Comparison of ENCODE assay signal across 21 cellular contexts in genomic region chr9:2109066-2109650, GRCh38.
DNase-seq lines count a peak whose midpoint lies in the region; ATAC-seq, FAIRE-seq and TF ChIP-seq lines count a peak whose summit lies in the region.
"Had no signal": no experiment of that assay in that cellular context is flagged by ENCODE, and none has a peak within 500 bp of the region (broad histone marks: within the 10 kb centered on the region; RNA-seq: fewer than 3 reads in every experiment).

No MANE protein-coding gene starts in this region.

- H3K4me3 Mint-ChIP-seq in MCF 10A (ENCODE audit: unreplicated experiment): no peak overlapping the region
- no peak overlapping the region for H3K4me3 Mint-ChIP-seq in activated T-cell treated with anti-CD3 and anti-CD28 coated beads, Interleukin-2, amount 50 U/mL, for 72 hours
- H3K4me3 Mint-ChIP-seq: GM23338; stimulated activated naive B cell treated with anti-CD40 and anti-IgM and Interleukin-4, amounts not matched to agents 10 μg/mL and 1 μg/mL and 100 μg/mL, for 72 hours; type B pancreatic cell had no signal

- H3K9me3 Mint-ChIP-seq in MCF 10A (ENCODE audit: unreplicated experiment): no peaks in the 10 kb centered on the region
- no peaks in the 10 kb centered on the region for H3K9me3 Mint-ChIP-seq in activated T-cell treated with anti-CD3 and anti-CD28 coated beads, Interleukin-2, amount 50 U/mL, for 72 hours
- H3K9me3 Mint-ChIP-seq: GM23338; stimulated activated naive B cell treated with anti-CD40 and anti-IgM and Interleukin-4, amounts not matched to agents 10 μg/mL and 1 μg/mL and 100 μg/mL, for 72 hours; type B pancreatic cell had no signal

- H3K27me3 ChIP-seq in breast epithelium (no peaks in the 10 kb centered on the region), brain microvascular endothelial cell (replicated peaks) (no peaks in the 10 kb centered on the region), mesenchymal stem cell (ENCODE audit: control insufficient read depth in 1 of 2, insufficient read depth in 1 of 2, low read length in 2 of 2) (no peaks in the 10 kb centered on the region), pancreas (no peaks in the 10 kb centered on the region)

- H3K9ac ChIP-seq in mesenchymal stem cell (ENCODE audit: low read length): peak overlapping the region; percentile 23

- H3K27ac ChIP-seq in breast epithelium (no peak overlapping the region), brain microvascular endothelial cell (no peak overlapping the region), mesenchymal stem cell (ENCODE audit: low read length, poor library complexity, severe bottlenecking) (no peak overlapping the region), pancreas (no peak overlapping the region)
- H3K27ac ChIP-seq: RWPE1 had no signal

- H3K18ac ChIP-seq in mesenchymal stem cell (ENCODE audit: low read depth in 1 of 2, low read length in 2 of 2): no peak overlapping the region

- in situ Hi-C loops in brain microvascular endothelial cell (cut with HindIII; ENCODE audit: low pct_ligation_motif_present, low sequenced_read_pairs): no loop called here

- no peaks in the 10 kb centered on the region for H3K4me1 Mint-ChIP-seq in MCF 10A (ENCODE audit: insufficient read depth, unreplicated experiment)
- peaks cover 15% of the 10 kb centered on the region for H3K4me1 Mint-ChIP-seq in activated T-cell treated with anti-CD3 and anti-CD28 coated beads, Interleukin-2, amount 50 U/mL, for 72 hours (ENCODE audit: low read depth)
- H3K4me1 Mint-ChIP-seq: stimulated activated naive B cell treated with anti-CD40 and anti-IgM and Interleukin-4, amounts not matched to agents 10 μg/mL and 1 μg/mL and 100 μg/mL, for 72 hours had no signal

- BruUV-seq in MCF 10A (replicated peaks; lab: Mats Ljungman, UMichigan): no TSS peak

- no peaks in the 10 kb centered on the region for H3K27me3 Mint-ChIP-seq in MCF 10A (ENCODE audit: insufficient read depth, unreplicated experiment)
- H3K27me3 Mint-ChIP-seq in activated T-cell treated with anti-CD3 and anti-CD28 coated beads, Interleukin-2, amount 50 U/mL, for 72 hours (ENCODE audit: low read depth): no peaks in the 10 kb centered on the region
- H3K27me3 Mint-ChIP-seq: stimulated activated naive B cell treated with anti-CD40 and anti-IgM and Interleukin-4, amounts not matched to agents 10 μg/mL and 1 μg/mL and 100 μg/mL, for 72 hours; type B pancreatic cell had no signal

- no peak for TF ChIP-seq POLR2A in breast epithelium (IDR thresholded peaks at IDR 0.05)

- ATAC-seq in left lobe of liver: no peak
- no peak for ATAC-seq in activated T-cell treated with anti-CD3 and anti-CD28 coated beads, Interleukin-2, amount 50 U/mL, for 72 hours (replicated peaks in 1 of 2)
- no peak for ATAC-seq in GM21723 (IDR thresholded peaks at IDR 0.05; ENCODE audit: unreplicated experiment)
- no peak for ATAC-seq in pancreas
- ATAC-seq: GM23338; stimulated activated naive B cell treated with anti-CD40 and anti-IgM and Interleukin-4, amounts not matched to agents 10 μg/mL and 1 μg/mL and 100 μg/mL, for 72 hours had no signal

- no peak overlapping the region for H4K91ac ChIP-seq in mesenchymal stem cell (ENCODE audit: low read length)

- H4K8ac ChIP-seq in mesenchymal stem cell (ENCODE audit: low read length): no peak overlapping the region

- POLR2A ChIA-PET in MCF 10A (lab: Yijun Ruan, JAX): interaction anchor here (1.0 kb wide), 1 partner anchor 14 kb away, joined by 3 read pairs; no protein-coding TSS in a partner anchor

- no peak overlapping the region for H3K4me2 ChIP-seq in mesenchymal stem cell (ENCODE audit: low read length, poor library complexity, severe bottlenecking)
- H3K4me2 ChIP-seq: GM23338 had no signal

- TF ChIP-seq CTCF in MCF 10A (IDR thresholded peaks at IDR 0.05; ENCODE audit: unreplicated experiment) (no peak), breast epithelium (IDR thresholded peaks at IDR 0.05) (no peak), brain microvascular endothelial cell (IDR thresholded peaks at IDR 0.05; ENCODE audit: low read depth, low read length, missing control alignments) (no peak), pancreas (IDR thresholded peaks at IDR 0.05) (no peak)

- no peak overlapping the region for H2BK120ac ChIP-seq in mesenchymal stem cell (ENCODE audit: low read depth, low read length)

- no peaks in the 10 kb centered on the region for H3K9me3 ChIP-seq in breast epithelium
- no peaks in the 10 kb centered on the region for H3K9me3 ChIP-seq in mesenchymal stem cell (ENCODE audit: control insufficient read depth, low read length)
- H3K9me3 ChIP-seq in pancreas: no peaks in the 10 kb centered on the region

- CTCF ChIA-PET in MCF 10A (lab: Yijun Ruan, JAX): interaction anchor here (0.6 kb wide), 2 partner anchors 14 to 122 kb away, joined by 3 read pairs; no protein-coding TSS in a partner anchor

- no peak overlapping the region for H3K23ac ChIP-seq in mesenchymal stem cell (ENCODE audit: low read length in 2 of 2)

- no peak overlapping the region for H2AK5ac ChIP-seq in mesenchymal stem cell (ENCODE audit: low read length, severe bottlenecking)

- H3K4me3 ChIP-seq in breast epithelium (no peak overlapping the region), brain microvascular endothelial cell (ENCODE audit: low read depth, low read length) (no peak overlapping the region), mesenchymal stem cell (ENCODE audit: insufficient read depth in 1 of 2, low read depth in 1 of 2, low read length in 2 of 2) (no peak overlapping the region), pancreas (no peak overlapping the region)
- H3K4me3 ChIP-seq: GM23338, skin epidermis had no signal

- peaks cover 58% of the 10 kb centered on the region for H3K36me3 Mint-ChIP-seq in MCF 10A (ENCODE audit: insufficient read depth, unreplicated experiment)
- H3K36me3 Mint-ChIP-seq in activated T-cell treated with anti-CD3 and anti-CD28 coated beads, Interleukin-2, amount 50 U/mL, for 72 hours (ENCODE audit: insufficient read depth in 2 of 2): peaks cover 6 to 30% of the 10 kb centered on the region in 2 donors

- no peak overlapping the region for H2BK15ac ChIP-seq in mesenchymal stem cell (ENCODE audit: low read depth, poor library complexity, severe bottlenecking)

- H2AFZ ChIP-seq in mesenchymal stem cell (ENCODE audit: low read depth, low read length): no peak overlapping the region
- H2AFZ ChIP-seq: GM23338 had no signal

- H3K27ac Mint-ChIP-seq in MCF 10A (ENCODE audit: low read depth, unreplicated experiment): peak overlapping the region; percentile 14
- no peak overlapping the region for H3K27ac Mint-ChIP-seq in activated T-cell treated with anti-CD3 and anti-CD28 coated beads, Interleukin-2, amount 50 U/mL, for 72 hours
- H3K27ac Mint-ChIP-seq: GM23338; stimulated activated naive B cell treated with anti-CD40 and anti-IgM and Interleukin-4, amounts not matched to agents 10 μg/mL and 1 μg/mL and 100 μg/mL, for 72 hours; type B pancreatic cell had no signal

- H3K14ac ChIP-seq in mesenchymal stem cell (ENCODE audit: low read length in 2 of 2): no peak overlapping the region

- H3K4me1 ChIP-seq in breast epithelium: no peaks in the 10 kb centered on the region
- no peaks in the 10 kb centered on the region for H3K4me1 ChIP-seq in mesenchymal stem cell (ENCODE audit: control insufficient read depth, insufficient read depth, low read depth, low read length)
- H3K4me1 ChIP-seq in pancreas: no peaks in the 10 kb centered on the region

- DNase-seq in MCF 10A (ENCODE audit: unreplicated experiment) (no peak), breast epithelium (ENCODE audit: low spot score in 2 of 2) (no peak), brain microvascular endothelial cell (peak; percentile 48), mesenchymal stem cell (no peak), left lobe of liver (ENCODE audit: low spot score) (no peak), pancreas (no peak)
- DNase-seq in activated T-cell treated with anti-CD3 and anti-CD28 coated beads, Interleukin-2, amount 50 U/mL, for 72 hours: no peak
- DNase-seq: amygdala; cortex of kidney; kidney; NCI-H345; NK-92 treated with Interleukin-12 subunit alpha and Interleukin-12 subunit beta, amount 100 ng/mL, for 24 hours; stimulated activated naive B cell treated with anti-CD40 and anti-IgM and Interleukin-4, amounts not matched to agents 10 μg/mL and 1 μg/mL and 100 μg/mL, for 72 hours had no signal

- H2BK12ac ChIP-seq in mesenchymal stem cell (ENCODE audit: low read length in 2 of 2): no peak overlapping the region

- no peaks in the 10 kb centered on the region for H3K36me3 ChIP-seq in breast epithelium
- no peaks in the 10 kb centered on the region for H3K36me3 ChIP-seq in brain microvascular endothelial cell (replicated peaks)
- peaks cover 4 to 77% of the 10 kb centered on the region in 2 experiments for H3K36me3 ChIP-seq in mesenchymal stem cell (ENCODE audit: control insufficient read depth in 1 of 2, insufficient read depth in 2 of 2, low read depth in 1 of 2, low read length in 2 of 2)
- peaks cover 0 to 40% (median 15%) of the 10 kb centered on the region in 3 donors for H3K36me3 ChIP-seq in pancreas

- no peak overlapping the region for H2BK5ac ChIP-seq in mesenchymal stem cell (ENCODE audit: low read depth, low read length, poor library complexity, severe bottlenecking)

- H3K4ac ChIP-seq in mesenchymal stem cell (ENCODE audit: low read depth in 1 of 2, low read length in 2 of 2): no peak overlapping the region

- intact Hi-C loops in MCF 10A (cut with micrococcal nuclease): no loop called here
- intact Hi-C loops in breast epithelium (cut with DNase I; ENCODE audit: low total_unique reads): no loop called here
- intact Hi-C loops in pancreas (cut with DNase I): no loop called here

- H3K79me1 ChIP-seq in mesenchymal stem cell (replicated peaks; ENCODE audit: low read length, poor library complexity, severe bottlenecking): peaks cover 3% of the 10 kb centered on the region

- no peak for FAIRE-seq in pancreas (lab: Jason Lieb, UNC)
- FAIRE-seq: A204.1, GM12891, HTR-8/SVneo, kidney had no signal

- no CpG with 5 or more reads among the region's 2 CpGs for WGBS in mesenchymal stem cell
- WGBS in pancreas, 2 donors: 69 to 70% methylated on average over 2 of the region's 2 CpGs
